In the genomic region with DNA sequence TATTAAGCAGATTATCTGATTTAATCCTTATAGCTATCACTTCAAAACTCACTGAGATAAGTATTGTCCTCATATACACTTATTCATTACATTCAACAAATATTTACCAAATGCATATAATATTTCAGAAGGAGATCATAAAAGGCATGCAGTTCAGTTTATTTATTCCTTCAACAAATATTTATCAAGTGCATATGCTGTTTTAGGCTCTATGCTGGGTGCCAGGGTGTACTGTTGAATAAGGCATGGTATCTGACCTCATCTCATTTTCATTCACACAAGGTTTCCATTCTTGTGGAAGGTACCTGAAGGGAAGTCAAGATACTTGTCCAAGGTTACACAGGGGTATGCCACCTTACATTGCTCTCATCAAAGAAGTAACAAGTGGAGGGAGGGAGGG, we compare ENCODE assay signal across 23 cellular contexts.
DNase-seq lines count a peak whose midpoint lies in the region; ATAC-seq and TF ChIP-seq lines count a peak whose summit lies in the region.
"Had no signal": no experiment of that assay in that cellular context is flagged by ENCODE, and none has a peak within 500 bp of the region (broad histone marks: within the 10 kb centered on the region; RNA-seq: fewer than 3 reads in every experiment).

No MANE protein-coding gene starts in this region.

- H3K4me3 ChIP-seq in LNCaP clone FGC (ENCODE audit: low read depth, low read length) (no peak overlapping the region), esophagus muscularis mucosa (no peak overlapping the region), suprapubic skin (no peak overlapping the region)
- H3K4me3 ChIP-seq: BLaER1, GM12878 had no signal

- TF ChIP-seq CTCF in LNCaP clone FGC (IDR thresholded peaks at IDR 0.05; ENCODE audit: control insufficient read depth, extremely low read depth, insufficient read depth) (no peak), esophagus muscularis mucosa (IDR thresholded peaks at IDR 0.05) (no peak), suprapubic skin (IDR thresholded peaks at IDR 0.05) (no peak)

- TF ChIP-seq EP300 in esophagus muscularis mucosa (IDR thresholded peaks at IDR 0.05) (no peak), suprapubic skin (IDR thresholded peaks at IDR 0.05) (no peak)

- peaks cover 0 to 30% (median 0%) of the 10 kb centered on the region in 4 donors for H3K27me3 ChIP-seq in esophagus muscularis mucosa
- no peaks in the 10 kb centered on the region for H3K27me3 ChIP-seq in suprapubic skin
- H3K27me3 ChIP-seq: BE2C, BLaER1 had no signal

- no peaks in the 10 kb centered on the region for H3K9me3 ChIP-seq in esophagus muscularis mucosa
- no peaks in the 10 kb centered on the region for H3K9me3 ChIP-seq in suprapubic skin
- H3K9me3 ChIP-seq: BE2C had no signal

- intact Hi-C loops in esophagus muscularis mucosa (cut with DNase I), result no loop called here

- ATAC-seq in GM18519 (IDR thresholded peaks at IDR 0.05; ENCODE audit: low FRiP score, unreplicated experiment), result no peak
- no peak for ATAC-seq in SK-N-SH treated with all-trans-retinoic acid at 6 μM for 48 hours
- ATAC-seq: GM12878 had no signal

- DNase-seq in DMS53 treated with DMSO at 0.1 percent for 48 hours (lab: John Stamatoyannopoulos, UW; ENCODE audit: unreplicated experiment), result peak; percentile 43
- peak; percentile 72 for DNase-seq in LNCaP clone FGC (ENCODE audit: low read depth)
- DNase-seq in esophagus muscularis mucosa (ENCODE audit: extremely low spot score), result peak; percentile 5
- DNase-seq in suprapubic skin (ENCODE audit: low spot score in 2 of 2), result no peak
- no peak for DNase-seq in D341Med (ENCODE audit: low spot score)
- DNase-seq: 8988T; ACHN; BE2C; C1 segment of cervical spinal cord; CD4-positive, alpha-beta memory T cell; CD4-positive, CD25-positive, alpha-beta regulatory T cell; CD8-positive, alpha-beta memory T cell; COR-L47; DMS 273 treated with DMSO at 0.1 percent for 48 hours; DMS153; DMS79; DND-41; EL; GDM1 had no signal

- H3K4me1 ChIP-seq in esophagus muscularis mucosa, result no peaks in the 10 kb centered on the region
- H3K4me1 ChIP-seq in suprapubic skin, result no peaks in the 10 kb centered on the region
- H3K4me1 ChIP-seq: BE2C, BLaER1 had no signal

- TF ChIP-seq POLR2A in esophagus muscularis mucosa (IDR thresholded peaks at IDR 0.05; ENCODE audit: low read depth), result no peak
- no peak for TF ChIP-seq POLR2A in suprapubic skin (IDR thresholded peaks at IDR 0.05)

- H3K36me3 ChIP-seq in esophagus muscularis mucosa (no peaks in the 10 kb centered on the region), suprapubic skin (no peaks in the 10 kb centered on the region)
- H3K36me3 ChIP-seq: BE2C, BLaER1 had no signal

- H3K27ac ChIP-seq in esophagus muscularis mucosa (replicated peaks in 1 of 4) (no peak overlapping the region), suprapubic skin (no peak overlapping the region)
- H3K27ac ChIP-seq: BLaER1 had no signal

TF ChIP-seq in SK-N-SH treated with all-trans-retinoic acid at 6 μM for 48 hours, 23 proteins besides CTCF, POLR2A, EP300 and RAD21 (continues in another document):
- TF ChIP-seq, protein P1, sequence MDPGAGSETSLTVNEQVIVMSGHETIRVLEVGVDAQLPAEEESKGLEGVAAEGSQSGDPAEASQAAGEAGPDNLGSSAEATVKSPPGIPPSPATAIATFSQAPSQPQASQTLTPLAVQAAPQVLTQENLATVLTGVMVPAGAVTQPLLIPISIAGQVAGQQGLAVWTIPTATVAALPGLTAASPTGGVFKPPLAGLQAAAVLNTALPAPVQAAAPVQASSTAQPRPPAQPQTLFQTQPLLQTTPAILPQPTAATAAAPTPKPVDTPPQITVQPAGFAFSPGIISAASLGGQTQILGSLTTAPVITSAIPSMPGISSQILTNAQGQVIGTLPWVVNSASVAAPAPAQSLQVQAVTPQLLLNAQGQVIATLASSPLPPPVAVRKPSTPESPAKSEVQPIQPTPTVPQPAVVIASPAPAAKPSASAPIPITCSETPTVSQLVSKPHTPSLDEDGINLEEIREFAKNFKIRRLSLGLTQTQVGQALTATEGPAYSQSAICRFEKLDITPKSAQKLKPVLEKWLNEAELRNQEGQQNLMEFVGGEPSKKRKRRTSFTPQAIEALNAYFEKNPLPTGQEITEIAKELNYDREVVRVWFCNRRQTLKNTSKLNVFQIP (CRISPR knock-in tag; IDR thresholded peaks at IDR 0.05; ENCODE audit: borderline replicate concordance, low read depth), result no peak
- no peak for TF ChIP-seq ISL1 (CRISPR knock-in tag; IDR thresholded peaks at IDR 0.05)
- TF ChIP-seq ZC3H10 (CRISPR knock-in tag; IDR thresholded peaks at IDR 0.05), result no peak
- TF ChIP-seq PPARA (CRISPR knock-in tag; IDR thresholded peaks at IDR 0.05; ENCODE audit: borderline replicate concordance), result no peak
- TF ChIP-seq, protein P2, sequence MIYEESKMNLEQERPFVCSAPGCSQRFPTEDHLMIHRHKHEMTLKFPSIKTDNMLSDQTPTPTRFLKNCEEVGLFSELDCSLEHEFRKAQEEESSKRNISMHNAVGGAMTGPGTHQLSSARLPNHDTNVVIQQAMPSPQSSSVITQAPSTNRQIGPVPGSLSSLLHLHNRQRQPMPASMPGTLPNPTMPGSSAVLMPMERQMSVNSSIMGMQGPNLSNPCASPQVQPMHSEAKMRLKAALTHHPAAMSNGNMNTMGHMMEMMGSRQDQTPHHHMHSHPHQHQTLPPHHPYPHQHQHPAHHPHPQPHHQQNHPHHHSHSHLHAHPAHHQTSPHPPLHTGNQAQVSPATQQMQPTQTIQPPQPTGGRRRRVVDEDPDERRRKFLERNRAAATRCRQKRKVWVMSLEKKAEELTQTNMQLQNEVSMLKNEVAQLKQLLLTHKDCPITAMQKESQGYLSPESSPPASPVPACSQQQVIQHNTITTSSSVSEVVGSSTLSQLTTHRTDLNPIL (CRISPR knock-in tag; IDR thresholded peaks at IDR 0.05; ENCODE audit: low read depth), result no peak
- no peak for TF ChIP-seq SNAI2 (CRISPR knock-in tag; IDR thresholded peaks at IDR 0.05)
- TF ChIP-seq, protein P3, sequence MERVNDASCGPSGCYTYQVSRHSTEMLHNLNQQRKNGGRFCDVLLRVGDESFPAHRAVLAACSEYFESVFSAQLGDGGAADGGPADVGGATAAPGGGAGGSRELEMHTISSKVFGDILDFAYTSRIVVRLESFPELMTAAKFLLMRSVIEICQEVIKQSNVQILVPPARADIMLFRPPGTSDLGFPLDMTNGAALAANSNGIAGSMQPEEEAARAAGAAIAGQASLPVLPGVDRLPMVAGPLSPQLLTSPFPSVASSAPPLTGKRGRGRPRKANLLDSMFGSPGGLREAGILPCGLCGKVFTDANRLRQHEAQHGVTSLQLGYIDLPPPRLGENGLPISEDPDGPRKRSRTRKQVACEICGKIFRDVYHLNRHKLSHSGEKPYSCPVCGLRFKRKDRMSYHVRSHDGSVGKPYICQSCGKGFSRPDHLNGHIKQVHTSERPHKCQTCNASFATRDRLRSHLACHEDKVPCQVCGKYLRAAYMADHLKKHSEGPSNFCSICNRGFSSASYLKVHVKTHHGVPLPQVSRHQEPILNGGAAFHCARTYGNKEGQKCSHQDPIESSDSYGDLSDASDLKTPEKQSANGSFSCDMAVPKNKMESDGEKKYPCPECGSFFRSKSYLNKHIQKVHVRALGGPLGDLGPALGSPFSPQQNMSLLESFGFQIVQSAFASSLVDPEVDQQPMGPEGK (CRISPR knock-in tag; IDR thresholded peaks at IDR 0.05; ENCODE audit: borderline replicate concordance), result no peak
- TF ChIP-seq, protein P4, sequence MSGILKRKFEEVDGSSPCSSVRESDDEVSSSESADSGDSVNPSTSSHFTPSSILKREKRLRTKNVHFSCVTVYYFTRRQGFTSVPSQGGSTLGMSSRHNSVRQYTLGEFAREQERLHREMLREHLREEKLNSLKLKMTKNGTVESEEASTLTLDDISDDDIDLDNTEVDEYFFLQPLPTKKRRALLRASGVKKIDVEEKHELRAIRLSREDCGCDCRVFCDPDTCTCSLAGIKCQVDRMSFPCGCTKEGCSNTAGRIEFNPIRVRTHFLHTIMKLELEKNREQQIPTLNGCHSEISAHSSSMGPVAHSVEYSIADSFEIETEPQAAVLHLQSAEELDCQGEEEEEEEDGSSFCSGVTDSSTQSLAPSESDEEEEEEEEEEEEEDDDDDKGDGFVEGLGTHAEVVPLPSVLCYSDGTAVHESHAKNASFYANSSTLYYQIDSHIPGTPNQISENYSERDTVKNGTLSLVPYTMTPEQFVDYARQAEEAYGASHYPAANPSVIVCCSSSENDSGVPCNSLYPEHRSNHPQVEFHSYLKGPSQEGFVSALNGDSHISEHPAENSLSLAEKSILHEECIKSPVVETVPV (CRISPR knock-in tag; IDR thresholded peaks at IDR 0.05), result no peak
- no peak for TF ChIP-seq ZNF70 (CRISPR knock-in tag; IDR thresholded peaks at IDR 0.05)
- TF ChIP-seq GLIS3 (CRISPR knock-in tag; IDR thresholded peaks at IDR 0.05), result no peak
- TF ChIP-seq ZFP30 (CRISPR knock-in tag; IDR thresholded peaks at IDR 0.05), result no peak
- no peak for TF ChIP-seq CSDC2 (CRISPR knock-in tag; IDR thresholded peaks at IDR 0.05)
- TF ChIP-seq, protein P5, sequence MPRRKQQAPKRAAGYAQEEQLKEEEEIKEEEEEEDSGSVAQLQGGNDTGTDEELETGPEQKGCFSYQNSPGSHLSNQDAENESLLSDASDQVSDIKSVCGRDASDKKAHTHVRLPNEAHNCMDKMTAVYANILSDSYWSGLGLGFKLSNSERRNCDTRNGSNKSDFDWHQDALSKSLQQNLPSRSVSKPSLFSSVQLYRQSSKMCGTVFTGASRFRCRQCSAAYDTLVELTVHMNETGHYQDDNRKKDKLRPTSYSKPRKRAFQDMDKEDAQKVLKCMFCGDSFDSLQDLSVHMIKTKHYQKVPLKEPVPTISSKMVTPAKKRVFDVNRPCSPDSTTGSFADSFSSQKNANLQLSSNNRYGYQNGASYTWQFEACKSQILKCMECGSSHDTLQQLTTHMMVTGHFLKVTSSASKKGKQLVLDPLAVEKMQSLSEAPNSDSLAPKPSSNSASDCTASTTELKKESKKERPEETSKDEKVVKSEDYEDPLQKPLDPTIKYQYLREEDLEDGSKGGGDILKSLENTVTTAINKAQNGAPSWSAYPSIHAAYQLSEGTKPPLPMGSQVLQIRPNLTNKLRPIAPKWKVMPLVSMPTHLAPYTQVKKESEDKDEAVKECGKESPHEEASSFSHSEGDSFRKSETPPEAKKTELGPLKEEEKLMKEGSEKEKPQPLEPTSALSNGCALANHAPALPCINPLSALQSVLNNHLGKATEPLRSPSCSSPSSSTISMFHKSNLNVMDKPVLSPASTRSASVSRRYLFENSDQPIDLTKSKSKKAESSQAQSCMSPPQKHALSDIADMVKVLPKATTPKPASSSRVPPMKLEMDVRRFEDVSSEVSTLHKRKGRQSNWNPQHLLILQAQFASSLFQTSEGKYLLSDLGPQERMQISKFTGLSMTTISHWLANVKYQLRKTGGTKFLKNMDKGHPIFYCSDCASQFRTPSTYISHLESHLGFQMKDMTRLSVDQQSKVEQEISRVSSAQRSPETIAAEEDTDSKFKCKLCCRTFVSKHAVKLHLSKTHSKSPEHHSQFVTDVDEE (CRISPR knock-in tag; IDR thresholded peaks at IDR 0.05), result no peak
- no peak for TF ChIP-seq ARNTL (CRISPR knock-in tag; IDR thresholded peaks at IDR 0.05; ENCODE audit: borderline replicate concordance, low read depth)
- TF ChIP-seq TCF4 (CRISPR knock-in tag; IDR thresholded peaks at IDR 0.05; ENCODE audit: borderline replicate concordance), result no peak
- no peak for TF ChIP-seq ZFP3 (CRISPR knock-in tag; IDR thresholded peaks at IDR 0.05)
- no peak for TF ChIP-seq ESRRG (CRISPR knock-in tag; IDR thresholded peaks at IDR 0.05)

Comparison
In these comparisons a context has a peak if more than half of its experiments do, and no peak if none do; other contexts are left out.
1. DNase-seq: peak in DMS53 treated with DMSO at 0.1 percent for 48 hours (single experiment), LNCaP clone FGC (single experiment) and esophagus muscularis mucosa (single experiment); none in suprapubic skin (0 of 2) and D341Med (single experiment).